In the genomic region with DNA sequence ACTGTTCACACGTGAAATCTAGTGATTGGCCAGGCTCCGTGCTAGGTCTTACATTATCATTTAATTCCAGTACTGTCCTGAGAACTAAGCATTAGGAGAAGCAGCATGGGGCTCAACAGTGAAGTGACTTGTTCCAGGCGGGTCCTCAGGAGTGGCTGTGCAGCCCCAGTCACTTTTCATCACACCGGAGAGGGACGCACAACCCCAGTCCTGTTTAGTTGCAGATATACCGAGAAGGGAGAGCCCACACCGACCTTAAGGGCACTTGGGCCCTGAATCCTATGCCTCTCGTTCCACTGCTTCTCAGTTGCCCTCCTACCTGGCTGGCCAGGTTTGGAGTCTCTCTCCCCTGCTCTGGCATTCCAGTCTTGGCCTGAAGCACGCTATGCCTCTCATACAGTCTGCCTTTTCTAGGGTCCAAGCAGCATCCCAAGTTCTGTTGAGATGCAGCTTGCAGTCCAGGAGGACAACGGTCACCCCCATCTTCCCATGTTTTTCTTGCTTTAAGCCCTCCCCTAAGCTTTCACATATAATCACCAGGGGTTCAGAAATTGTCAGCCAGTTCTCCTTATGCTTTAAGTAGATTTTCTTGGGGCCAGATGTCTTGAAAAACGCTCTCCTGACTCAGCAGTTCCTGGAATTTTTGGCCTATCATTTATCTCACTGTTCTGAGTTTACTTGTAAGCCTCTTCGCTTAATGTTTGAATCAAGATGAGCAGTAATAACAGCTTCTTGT, we compare ENCODE assay signal across 1 cellular context.
TF ChIP-seq lines count a peak whose summit lies in the region.

No MANE protein-coding gene starts in this region.

TF ChIP-seq in SK-N-SH, 30 proteins besides CTCF, POLR2A, EP300 and RAD21:
- TF ChIP-seq EZH2phosphoT487 (IDR thresholded peaks at IDR 0.05; ENCODE audit: borderline replicate concordance, low read depth) (no peak), RXRA (IDR thresholded peaks at IDR 0.05; ENCODE audit: borderline replicate concordance, low read depth) (no peak), NRF1 (IDR thresholded peaks at IDR 0.05; ENCODE audit: low read depth, low read length) (no peak), MEF2A (IDR thresholded peaks at IDR 0.05; ENCODE audit: borderline replicate concordance, low read depth) (no peak)
